ENCODE assay signal across 1 cellular context in genomic region chr17:40647549-40648325, GRCh38.
TF ChIP-seq lines count a peak whose summit lies in the region.

TSS of gene SMARCE1 (minus strand) at chr17:40647818. CDS start at chr17:40645802, 2,016 bp downstream.

TF ChIP-seq in K562, 482 proteins besides CTCF, POLR2A, EP300 and RAD21 (continued from another document and continues in another):
- TF ChIP-seq ZNF134 (CRISPR knock-in tag; conservative IDR thresholded peaks at IDR 0.05): no peak
- TF ChIP-seq ZBTB17 (CRISPR knock-in tag; IDR thresholded peaks at IDR 0.05): no peak
- TF ChIP-seq NR1H2 (CRISPR knock-in tag; IDR thresholded peaks at IDR 0.05): peak; percentile 73; the same call in 1 of the 2 replicates
- TF ChIP-seq MTA2 (IDR thresholded peaks at IDR 0.05; ENCODE audit: low read depth): no peak
- peak; percentile 52 for TF ChIP-seq SMAD4 (CRISPR knock-in tag; conservative IDR thresholded peaks at IDR 0.05)
- no peak for TF ChIP-seq TARDBP (IDR thresholded peaks at IDR 0.05)
- peak; percentile 68; the same call in 1 of the 2 replicates for TF ChIP-seq GTF2E2 (tag; IDR thresholded peaks at IDR 0.05)
- no peak for TF ChIP-seq DDX20 (tag; IDR thresholded peaks at IDR 0.05; ENCODE audit: low read depth)
- TF ChIP-seq CHCHD3 (CRISPR knock-in tag; IDR thresholded peaks at IDR 0.05): no peak
- TF ChIP-seq THRA (IDR thresholded peaks at IDR 0.05): no peak
- TF ChIP-seq KDM5B (IDR thresholded peaks at IDR 0.05; ENCODE audit: insufficient replicate concordance, low read depth, low read length): peak; percentile 66
- no peak for TF ChIP-seq HNRNPUL1 (IDR thresholded peaks at IDR 0.05; ENCODE audit: low read length)
- peak; percentile 8 for TF ChIP-seq PRMT5 (CRISPR knock-in tag; IDR thresholded peaks at IDR 0.05)
- TF ChIP-seq TCFL5 (CRISPR knock-in tag; conservative IDR thresholded peaks at IDR 0.05): no peak
- TF ChIP-seq SRF (CRISPR knock-in tag; IDR thresholded peaks at IDR 0.05): 0 out of 4 replicates have a peak, but pooled peaks of 1 of the 2 experiments have one; percentile 18
- no peak for TF ChIP-seq FOXA1 (IDR thresholded peaks at IDR 0.05; ENCODE audit: borderline replicate concordance)
- TF ChIP-seq ZFP91 (CRISPR knock-in tag; IDR thresholded peaks at IDR 0.05): no peak
- peak; percentile 83 for TF ChIP-seq SOX6 (IDR thresholded peaks at IDR 0.05)
- no peak; the same call in 1 of the 2 replicates for TF ChIP-seq L3MBTL2 (IDR thresholded peaks at IDR 0.05)
- no peak for TF ChIP-seq EZH2 (IDR thresholded peaks at IDR 0.05; ENCODE audit: borderline replicate concordance, low read depth, low read length)
- no peak for TF ChIP-seq HDGF (IDR thresholded peaks at IDR 0.05)
- TF ChIP-seq MTF1 (CRISPR knock-in tag; IDR thresholded peaks at IDR 0.05; ENCODE audit: borderline replicate concordance): no peak
- no peak for TF ChIP-seq ZNF143 (CRISPR knock-in tag; IDR thresholded peaks at IDR 0.05)
- TF ChIP-seq SNAPC5 (CRISPR knock-in tag; IDR thresholded peaks at IDR 0.05): no peak
- TF ChIP-seq REST (CRISPR knock-in tag; IDR thresholded peaks at IDR 0.05; ENCODE audit: low read depth): no peak; the same call in 1 of the 2 replicates
- no peak for TF ChIP-seq SRSF7 (optimal IDR thresholded peaks at IDR 0.05; ENCODE audit: low read depth, low read length)
- no peak for TF ChIP-seq MITF (IDR thresholded peaks at IDR 0.05)
- TF ChIP-seq ZKSCAN1 (IDR thresholded peaks at IDR 0.05; ENCODE audit: low read depth, low read length): no peak
- no peak for TF ChIP-seq ZNF431 (CRISPR knock-in tag; IDR thresholded peaks at IDR 0.05)
- no peak for TF ChIP-seq CHD7 (IDR thresholded peaks at IDR 0.05; ENCODE audit: low read depth, low read length)
- TF ChIP-seq RFX7 (CRISPR knock-in tag; IDR thresholded peaks at IDR 0.05): no peak
- TF ChIP-seq NFATC3 (IDR thresholded peaks at IDR 0.05): no peak
- TF ChIP-seq SNIP1 (IDR thresholded peaks at IDR 0.05; ENCODE audit: low read depth): no peak
- no peak for TF ChIP-seq TRIM28 (IDR thresholded peaks at IDR 0.05)
- no peak for TF ChIP-seq SIRT6 (IDR thresholded peaks at IDR 0.05; ENCODE audit: low read depth, low read length)
- no peak for TF ChIP-seq BMI1 (IDR thresholded peaks at IDR 0.05; ENCODE audit: low read length)
- TF ChIP-seq NELFE (IDR thresholded peaks at IDR 0.05; ENCODE audit: insufficient read depth, insufficient read length): no peak
- TF ChIP-seq IRF1 (CRISPR knock-in tag; IDR thresholded peaks at IDR 0.05; ENCODE audit: borderline replicate concordance): no peak
- no peak for TF ChIP-seq BCLAF1 (IDR thresholded peaks at IDR 0.05; ENCODE audit: borderline replicate concordance in 1 of 2, control insufficient read depth in 1 of 2, low read depth in 2 of 2, low read length in 1 of 2)
- no peak for TF ChIP-seq NCOA4 (IDR thresholded peaks at IDR 0.05; ENCODE audit: partially characterized antibody)
